ENCODE assay signal across 24 cellular contexts in genomic region chr15:34951993-34952392, GRCh38. TPM values are rescaled to one million over a fixed set of nuclear protein-coding genes. Genes with fewer than 3 reads are reported as not detected.
DNase-seq lines count a peak whose midpoint lies in the region; FAIRE-seq and TF ChIP-seq lines count a peak whose summit lies in the region.
"Had no signal": no experiment of that assay in that cellular context is flagged by ENCODE, and none has a peak within 500 bp of the region (broad histone marks: within the 10 kb centered on the region; RNA-seq: fewer than 3 reads in every experiment).

No MANE protein-coding gene starts in this region.

- intact Hi-C loops in endothelial cell of umbilical vein (cut with micrococcal nuclease), result no loop called here

- H3K4me1 Mint-ChIP-seq in nephron, result peaks cover 9% of the 10 kb centered on the region

- TF ChIP-seq RAD21 in SK-N-SH (IDR thresholded peaks at IDR 0.05; ENCODE audit: low read length), result no peak

- H3K4me1 ChIP-seq in SK-N-SH (ENCODE audit: control insufficient read depth in 1 of 2, insufficient read depth in 2 of 2, low read depth in 1 of 2, low read length in 1 of 2) (peaks cover 9% of the 10 kb centered on the region in 2 experiments; a peak in 3 of 4 replicates), endothelial cell of umbilical vein (ENCODE audit: control insufficient read depth, extremely low read depth, insufficient read depth, low read length) (no peaks in the 10 kb centered on the region)
- H3K4me1 ChIP-seq: Peyer's patch had no signal

- no peaks in the 10 kb centered on the region for H3K9me1 ChIP-seq in endothelial cell of umbilical vein (replicated peaks; ENCODE audit: control insufficient read depth, extremely low read depth, insufficient read depth, low read length)

- peaks cover 18% of the 10 kb centered on the region for H3F3A ChIP-seq in SK-N-SH (replicated peaks; ENCODE audit: insufficient read depth)

- H3K27me3 Mint-ChIP-seq in nephron (ENCODE audit: low read depth), result no peaks in the 10 kb centered on the region
- H3K27me3 Mint-ChIP-seq: naive B cell had no signal

- TF ChIP-seq CTCF in SK-N-SH (IDR thresholded peaks at IDR 0.05) (no peak), endothelial cell of umbilical vein (IDR thresholded peaks at IDR 0.05; ENCODE audit: extremely low read depth in 1 of 2, insufficient read depth in 1 of 2, low read depth in 1 of 2, low read length in 2 of 2) (no peak), nephron (IDR thresholded peaks at IDR 0.05; ENCODE audit: unreplicated experiment in 3 of 3) (no peak)

- no peaks in the 10 kb centered on the region for H3K9me3 ChIP-seq in SK-N-SH
- H3K9me3 ChIP-seq in endothelial cell of umbilical vein (replicated peaks; ENCODE audit: control insufficient read depth, insufficient read depth, low read length), result no peaks in the 10 kb centered on the region
- no peaks in the 10 kb centered on the region for H3K9me3 ChIP-seq in MG63
- H3K9me3 ChIP-seq: ovary, Peyer's patch, transverse colon had no signal

- H3K36me3 ChIP-seq in SK-N-SH (replicated peaks in 1 of 2; ENCODE audit: control insufficient read depth in 1 of 2, insufficient read depth in 2 of 2, low read length in 1 of 2), result peaks cover 16 to 47% of the 10 kb centered on the region in 2 experiments
- peaks cover 0 to 7% of the 10 kb centered on the region in 2 experiments for H3K36me3 ChIP-seq in endothelial cell of umbilical vein (ENCODE audit: control insufficient read depth in 2 of 2, extremely low read depth in 1 of 2, insufficient read depth in 2 of 2, low read length in 2 of 2)
- peaks cover 30% of the 10 kb centered on the region for H3K36me3 ChIP-seq in MG63
- H3K36me3 ChIP-seq: ovary had no signal

- H3K27me3 ChIP-seq in SK-N-SH (ENCODE audit: insufficient read depth), result no peaks in the 10 kb centered on the region
- no peaks in the 10 kb centered on the region for H3K27me3 ChIP-seq in endothelial cell of umbilical vein (ENCODE audit: control insufficient read depth in 2 of 2, insufficient read depth in 2 of 2, low read length in 2 of 2)
- no peaks in the 10 kb centered on the region for H3K27me3 ChIP-seq in MG63
- H3K27me3 ChIP-seq: ovary, Peyer's patch, transverse colon had no signal

- CTCF ChIA-PET in SK-N-SH (lab: Yijun Ruan, JAX) (interaction anchor here (1.3 to 2.0 kb wide), 2 partner anchors 18 to 32 kb away, joined by 3 to 5 read pairs; no protein-coding TSS in a partner anchor), endothelial cell of umbilical vein (lab: Charles Lee) (interaction anchor here (0.9 to 3.1 kb wide), 4 partner anchors 12 to 334 kb away, joined by 3 to 17 read pairs (median 5); partner anchors contain the start of gene AQR)

- no peak overlapping the region for H3K9ac ChIP-seq in SK-N-SH
- no peak overlapping the region for H3K9ac ChIP-seq in endothelial cell of umbilical vein (replicated peaks; ENCODE audit: extremely low read depth, insufficient read depth, low read length)

- DNase-seq in GM03348 (ENCODE audit: low spot score) (peak; percentile 62), SK-N-SH (peak; percentile 53), endothelial cell of umbilical vein (ENCODE audit: low read depth, low spot score) (peak; percentile 83), urothelium cell line (ENCODE audit: low spot score) (no peak), caudate nucleus (lab: John Stamatoyannopoulos, UW) (no peak), MG63 (no peak)
- DNase-seq: activated CD4-positive, alpha-beta T cell treated with anti-CD3 and anti-CD28 coated beads for 1 hour; activated gamma-delta T cell treated with Interleukin-2 at 50 U/mL for 16 hours; amniotic stem cell; cerebellar nuclear complex; GDM1; KBM-7; MV-4-11; naive B cell; NCI-H187 treated with DMSO at 0.1 percent for 48 hours; NCI-H446; NK-92 treated with Interleukin-12 subunit alpha and Interleukin-12 subunit beta, amount 100 ng/mL, for 24 hours; ovary; Peyer's patch; stimulated activated naive CD8-positive, alpha-beta T cell treated with anti-CD3 and anti-CD28 coated beads, Interleukin-15, Interleukin-2, amounts not matched to agents 100 U/mL and 50 U/mL, for 24 hours; transverse colon had no signal

- 0 out of 2 replicates have a peak overlapping the region, but pooled peaks have one; percentile 46 for H3K4me2 ChIP-seq in SK-N-SH
- H3K4me2 ChIP-seq in endothelial cell of umbilical vein (ENCODE audit: insufficient read depth, low read length), result no peak overlapping the region

- H3K4me3 ChIP-seq in SK-N-SH (ENCODE audit: low read depth in 2 of 2, low read length in 1 of 2) (no peak overlapping the region), endothelial cell of umbilical vein (replicated peaks in 1 of 3; ENCODE audit: insufficient read depth in 1 of 3, low read depth in 1 of 3, low read length in 3 of 3) (no peak overlapping the region), MG63 (no peak overlapping the region)
- H3K4me3 ChIP-seq: ovary, Peyer's patch, transverse colon had no signal

- BruUV-seq in endothelial cell of umbilical vein (replicated peaks; lab: Mats Ljungman, UMichigan), result no TSS peak

- 23% methylated on average over 1 of the region's 1 CpG for WGBS in SK-N-SH (ENCODE audit: low lambda C conversion rate)

- H3K27ac Mint-ChIP-seq in nephron, result peak overlapping the region in 2 of 3 experiments; percentile 21 to 25

- POLR2A ChIA-PET in SK-N-SH (lab: Yijun Ruan, JAX), result no interaction called here
- POLR2A ChIA-PET in endothelial cell of umbilical vein (lab: Charles Lee), result interaction anchor here (1.6 kb wide), 1 partner anchor 17 kb away, joined by 4 read pairs; the partner anchor contains the start of gene AQR

- peaks cover 46% of the 10 kb centered on the region for H3K36me3 Mint-ChIP-seq in nephron (ENCODE audit: low read depth)

- H3K4me3 Mint-ChIP-seq in nephron, result no peak overlapping the region
- H3K4me3 Mint-ChIP-seq: naive B cell had no signal

- no peaks in the 10 kb centered on the region for H3K9me2 ChIP-seq in SK-N-SH

- dilution Hi-C loops in endothelial cell of umbilical vein (cut with MboI; ENCODE audit: extremely low pct_ligation_motif_present, low sequenced_read_pairs), result no loop called here

- no peak for TF ChIP-seq EP300 in SK-N-SH (IDR thresholded peaks at IDR 0.05; ENCODE audit: borderline replicate concordance in 1 of 2, low read depth in 1 of 2, low read length in 1 of 2)

- H3K79me2 ChIP-seq in SK-N-SH (ENCODE audit: insufficient read depth), result peaks cover 42% of the 10 kb centered on the region
- H3K79me2 ChIP-seq in endothelial cell of umbilical vein (ENCODE audit: control insufficient read depth, insufficient read depth, low read length), result peaks cover 3% of the 10 kb centered on the region

- H4K20me1 ChIP-seq in SK-N-SH (ENCODE audit: insufficient read depth) (peaks cover 11% of the 10 kb centered on the region), endothelial cell of umbilical vein (replicated peaks; ENCODE audit: control insufficient read depth, extremely low read depth, insufficient read depth, low read length) (no peaks in the 10 kb centered on the region)

- TF ChIP-seq POLR2A in endothelial cell of umbilical vein (IDR thresholded peaks at IDR 0.05; ENCODE audit: low read depth, low read length), result no peak

- FAIRE-seq in endothelial cell of umbilical vein (lab: Jason Lieb, UNC), result no peak
- FAIRE-seq in urothelium cell line (lab: Jason Lieb, UNC), result no peak
- FAIRE-seq: frontal cortex had no signal

- peak overlapping the region; percentile 45 to 84 for H3K27ac ChIP-seq in SK-N-SH (ENCODE audit: low read depth in 2 of 2, low read length in 1 of 2)
- no peak overlapping the region for H3K27ac ChIP-seq in endothelial cell of umbilical vein (ENCODE audit: insufficient read depth, low read depth, low read length)
- H3K27ac ChIP-seq in caudate nucleus (ENCODE audit: low read depth, low read length), result no peak overlapping the region
- H3K27ac ChIP-seq: C4-2B, ovary, Peyer's patch, transverse colon had no signal

- no peak overlapping the region for H2AFZ ChIP-seq in SK-N-SH (ENCODE audit: low read depth)
- H2AFZ ChIP-seq in endothelial cell of umbilical vein (ENCODE audit: low read depth, low read length), result no peak overlapping the region

- peaks cover 8% of the 10 kb centered on the region for H3K9me3 Mint-ChIP-seq in nephron

TF ChIP-seq in SK-N-SH, 30 proteins besides CTCF, POLR2A, EP300 and RAD21 (continues in another document):
- TF ChIP-seq POLR2AphosphoS5 (IDR thresholded peaks at IDR 0.05; ENCODE audit: low read depth, low read length), result peak; percentile 27; the same call in 1 of the 2 replicates

TF ChIP-seq in endothelial cell of umbilical vein, 7 proteins besides CTCF, POLR2A, EP300 and RAD21 (continues in another document):
- TF ChIP-seq POLR2AphosphoS5 (IDR thresholded peaks at IDR 0.05; ENCODE audit: insufficient read depth, low read depth, low read length), result no peak

RNA-seq across cellular contexts. Expression of gene AQR, which starts 17.5 kb away (rescaled TPM):
- polyA plus RNA-seq in SK-N-SH (2012; rRNA removed) (11.6 and 19.6 TPM in 2 replicates), endothelial cell of umbilical vein (18.7 and 18.9 TPM in 2 replicates)
- 11.5 and 11.8 TPM in 2 replicates for polyA plus RNA-seq in SK-N-SH (2012; cell fraction: cytosol; rRNA removed)
- polyA plus RNA-seq in SK-N-SH (2012; cell fraction: nucleus; rRNA removed), result 13.3 and 33.4 TPM in 2 replicates
- total RNA-seq in endothelial cell of umbilical vein, result 37.5 and 37.7 TPM in 2 replicates
- polyA plus RNA-seq in endothelial cell of umbilical vein (2011; cell fraction: cytosol; rRNA removed), result 23.0 and 24.3 TPM in 2 replicates
- polyA plus RNA-seq in endothelial cell of umbilical vein (2011; cell fraction: nucleus; rRNA removed), result 58.3 and 78.1 TPM in 2 replicates
- polyA plus RNA-seq in endothelial cell of umbilical vein (2012), result 14.1 and 21.0 TPM in 2 replicates
- 34.3 and 34.4 TPM in 2 replicates for polyA minus RNA-seq in endothelial cell of umbilical vein
- polyA minus RNA-seq in endothelial cell of umbilical vein (2011; cell fraction: cytosol; rRNA and poly(A)+ RNA removed), result 25.4 TPM
- polyA minus RNA-seq in endothelial cell of umbilical vein (2011; cell fraction: nucleus; rRNA and poly(A)+ RNA removed), result 64.2 and 98.2 TPM in 2 replicates
- 10.9 and 15.5 TPM in 2 replicates for total RNA-seq in MG63 (2014; rRNA removed; shearing (Covaris generic); ENCODE audit: low replicate concordance)

RNA-seq across cellular contexts. Expression of gene ZNF770, which starts 36.1 kb away (rescaled TPM):
- polyA plus RNA-seq in SK-N-SH (2012; rRNA removed) (3.8 and 5.3 TPM in 2 replicates), endothelial cell of umbilical vein (4.7 and 6.4 TPM in 2 replicates)
- 7.4 and 7.6 TPM in 2 replicates for polyA plus RNA-seq in SK-N-SH (2012; cell fraction: cytosol; rRNA removed)
- polyA plus RNA-seq in SK-N-SH (2012; cell fraction: nucleus; rRNA removed), result 3.0 and 5.3 TPM in 2 replicates
- total RNA-seq in endothelial cell of umbilical vein, result 29.3 and 30.3 TPM in 2 replicates
- polyA plus RNA-seq in endothelial cell of umbilical vein (2011; cell fraction: cytosol; rRNA removed), result 6.8 and 7.2 TPM in 2 replicates
- polyA plus RNA-seq in endothelial cell of umbilical vein (2011; cell fraction: nucleus; rRNA removed), result 9.6 and 11.1 TPM in 2 replicates
- 10.8 and 17.6 TPM in 2 replicates for polyA plus RNA-seq in endothelial cell of umbilical vein (2012)
- polyA minus RNA-seq in endothelial cell of umbilical vein, result 23.2 and 25.7 TPM in 2 replicates
- 35.4 TPM for polyA minus RNA-seq in endothelial cell of umbilical vein (2011; cell fraction: cytosol; rRNA and poly(A)+ RNA removed)
- polyA minus RNA-seq in endothelial cell of umbilical vein (2011; cell fraction: nucleus; rRNA and poly(A)+ RNA removed), result 18.0 and 26.5 TPM in 2 replicates
- 6.6 and 13.7 TPM in 2 replicates for total RNA-seq in MG63 (2014; rRNA removed; shearing (Covaris generic); ENCODE audit: low replicate concordance)

Comparison
In these comparisons a context has a peak if more than half of its experiments do, and no peak if none do; other contexts are left out.
1. DNase-seq: peak in GM03348 (single experiment), SK-N-SH (single experiment) and endothelial cell of umbilical vein (single experiment); none in urothelium cell line (single experiment), caudate nucleus (0 of 61) and MG63 (single experiment).
2. H3K27ac ChIP-seq: peak in SK-N-SH (2 of 2); none in endothelial cell of umbilical vein (single experiment) and caudate nucleus (single experiment).